Comparison of ENCODE assay signal across 1 cellular context in the genomic region with DNA sequence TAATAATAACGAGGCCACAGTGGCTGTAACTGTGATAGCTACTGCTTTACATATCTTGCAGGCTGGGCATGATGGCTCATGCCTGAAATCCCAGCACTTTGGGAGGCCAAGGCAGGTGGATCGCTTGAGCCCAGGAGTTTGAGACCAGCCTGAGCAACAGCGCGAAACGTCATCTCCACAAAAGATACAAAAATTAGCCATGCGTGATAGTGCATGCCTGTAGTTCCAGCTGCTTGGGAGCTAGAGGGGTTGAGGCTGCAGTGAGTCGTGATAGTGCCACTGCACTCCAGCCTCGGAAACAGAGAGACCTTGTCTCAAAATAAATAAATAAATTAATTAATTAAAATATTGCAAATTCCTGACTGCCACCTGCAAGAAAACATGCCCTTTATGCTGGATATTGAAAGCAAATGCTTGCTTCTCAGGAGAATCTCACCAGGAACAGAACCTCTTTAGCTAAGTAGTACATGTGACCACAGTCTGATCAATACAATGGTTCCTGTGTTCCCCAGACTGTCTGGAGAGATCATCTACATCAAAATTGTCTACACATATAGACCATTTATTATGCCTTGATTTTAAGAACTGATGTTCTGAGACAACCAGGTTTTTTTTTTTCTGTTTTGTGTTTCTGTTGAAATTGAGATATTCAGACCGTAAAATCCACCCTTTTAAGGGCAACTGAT.
A peak's percentile ranks its signal among the peaks of the same experiment; 100 is the strongest.
TF ChIP-seq lines count a peak whose summit lies in the region.

No MANE protein-coding gene starts in this region.

TF ChIP-seq in WTC11, 78 proteins besides CTCF, POLR2A, EP300 and RAD21:
- TF ChIP-seq E2F1 (CRISPR knock-in tag; IDR thresholded peaks at IDR 0.05) (no peak), MXD4 (CRISPR knock-in tag; IDR thresholded peaks at IDR 0.05; ENCODE audit: borderline replicate concordance) (no peak), ZNF671 (CRISPR knock-in tag; IDR thresholded peaks at IDR 0.05) (0 out of 2 replicates have a peak, but pooled peaks have one; percentile 22), MYBL2 (CRISPR knock-in tag; IDR thresholded peaks at IDR 0.05) (no peak), ETV6 (CRISPR knock-in tag; IDR thresholded peaks at IDR 0.05) (no peak), FOXK1 (CRISPR knock-in tag; IDR thresholded peaks at IDR 0.05) (no peak), MAX (CRISPR knock-in tag; IDR thresholded peaks at IDR 0.05) (no peak), ZNF423 (CRISPR knock-in tag; IDR thresholded peaks at IDR 0.05) (no peak)
- TF ChIP-seq, protein P1, sequence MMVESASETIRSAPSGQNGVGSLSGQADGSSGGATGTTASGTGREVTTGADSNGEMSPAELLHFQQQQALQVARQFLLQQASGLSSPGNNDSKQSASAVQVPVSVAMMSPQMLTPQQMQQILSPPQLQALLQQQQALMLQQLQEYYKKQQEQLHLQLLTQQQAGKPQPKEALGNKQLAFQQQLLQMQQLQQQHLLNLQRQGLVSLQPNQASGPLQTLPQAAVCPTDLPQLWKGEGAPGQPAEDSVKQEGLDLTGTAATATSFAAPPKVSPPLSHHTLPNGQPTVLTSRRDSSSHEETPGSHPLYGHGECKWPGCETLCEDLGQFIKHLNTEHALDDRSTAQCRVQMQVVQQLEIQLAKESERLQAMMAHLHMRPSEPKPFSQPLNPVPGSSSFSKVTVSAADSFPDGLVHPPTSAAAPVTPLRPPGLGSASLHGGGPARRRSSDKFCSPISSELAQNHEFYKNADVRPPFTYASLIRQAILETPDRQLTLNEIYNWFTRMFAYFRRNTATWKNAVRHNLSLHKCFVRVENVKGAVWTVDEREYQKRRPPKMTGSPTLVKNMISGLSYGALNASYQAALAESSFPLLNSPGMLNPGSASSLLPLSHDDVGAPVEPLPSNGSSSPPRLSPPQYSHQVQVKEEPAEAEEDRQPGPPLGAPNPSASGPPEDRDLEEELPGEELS (CRISPR knock-in tag; IDR thresholded peaks at IDR 0.05), result no peak
